In the genomic region with DNA sequence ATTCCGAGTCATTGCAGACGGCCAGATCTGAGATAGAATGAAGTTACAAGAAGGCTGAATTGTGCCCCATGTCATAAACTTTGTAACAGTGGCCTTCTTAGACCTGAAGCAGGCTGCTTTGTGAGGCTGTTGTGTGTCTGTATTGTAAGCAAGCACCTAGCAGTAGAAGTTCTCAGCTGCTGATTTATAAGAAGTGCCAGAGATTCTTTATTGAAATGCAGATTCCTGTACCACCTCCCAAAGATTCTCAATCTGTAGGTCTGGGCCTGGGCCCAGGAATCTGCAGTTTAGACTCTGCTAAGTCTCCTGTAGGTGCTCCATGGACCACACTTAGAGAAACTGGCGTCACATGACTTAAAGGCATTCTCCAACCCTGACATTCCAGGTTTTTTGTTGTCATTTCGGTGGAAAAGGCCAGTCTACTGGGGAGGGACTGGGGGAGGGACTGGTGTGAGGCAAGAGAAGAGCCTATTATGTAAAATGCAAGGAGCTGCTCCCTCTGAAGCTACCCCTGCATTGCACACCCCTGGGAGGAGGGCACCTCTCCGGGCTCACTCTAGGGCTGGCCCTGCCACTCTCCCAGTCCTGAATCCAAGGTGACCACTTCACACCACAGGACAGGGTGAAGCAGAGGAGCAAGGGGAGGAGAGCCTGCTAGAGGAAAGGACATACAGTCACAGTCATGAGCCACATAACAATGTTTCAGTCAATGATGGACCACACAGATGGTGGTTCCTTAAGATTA, we compare ENCODE assay signal across 12 cellular contexts. TPM values are rescaled to one million over a fixed set of nuclear protein-coding genes. Genes with fewer than 3 reads are reported as not detected.
DNase-seq lines count a peak whose midpoint lies in the region; ATAC-seq, FAIRE-seq and TF ChIP-seq lines count a peak whose summit lies in the region.
"Had no signal": no experiment of that assay in that cellular context is flagged by ENCODE, and none has a peak within 500 bp of the region (broad histone marks: within the 10 kb centered on the region; RNA-seq: fewer than 3 reads in every experiment).

No MANE protein-coding gene starts in this region.

- peaks cover 12% of the 10 kb centered on the region for H3K4me1 Mint-ChIP-seq in activated naive CD8-positive, alpha-beta T cell treated with anti-CD3 and anti-CD28 coated beads, Interleukin-2, amount 10 ng/mL, durations not matched to agents 7 days and 5 days
- H3K4me1 Mint-ChIP-seq in activated naive CD8-positive, alpha-beta T cell treated with anti-CD3 and anti-CD28 coated beads for 36 hours, result peaks cover 19% of the 10 kb centered on the region
- H3K4me1 Mint-ChIP-seq in mesothelial cell of epicardium, result peaks cover 6% of the 10 kb centered on the region

- ATAC-seq in activated naive CD8-positive, alpha-beta T cell treated with anti-CD3 and anti-CD28 coated beads, Interleukin-2, amount 10 ng/mL, durations not matched to agents 7 days and 5 days (ENCODE audit: low read depth), result no peak
- peak; percentile 16 for ATAC-seq in body of pancreas
- ATAC-seq in GM19035 (IDR thresholded peaks at IDR 0.05; ENCODE audit: unreplicated experiment), result no peak
- no peak for ATAC-seq in GM18520 (IDR thresholded peaks at IDR 0.05; ENCODE audit: unreplicated experiment)

- intact Hi-C loops in body of pancreas (cut with DNase I) (loop anchor here (10.0 kb wide), 1 partner anchor 279 kb away; the partner anchor contains the start of gene NEK5), posterior cingulate gyrus (cut with DNase I) (loop anchor here (5.0 kb wide), 1 partner anchor 282 kb away; the partner anchor contains the start of gene NEK5)

- TF ChIP-seq CTCF in body of pancreas (IDR thresholded peaks at IDR 0.05) (no peak), mesothelial cell of epicardium (IDR thresholded peaks at IDR 0.05; ENCODE audit: unreplicated experiment) (no peak)

- 33 to 38% methylated on average over 5 of the region's 5 CpGs for WGBS in body of pancreas, 2 donors

- no peak overlapping the region for H3K27ac ChIP-seq in body of pancreas
- H3K27ac ChIP-seq: left ventricle myocardium inferior, testis had no signal

- H3K27me3 ChIP-seq in body of pancreas, result no peaks in the 10 kb centered on the region
- H3K27me3 ChIP-seq: testis had no signal

- H3K4me1 ChIP-seq in body of pancreas, result peaks cover 10% of the 10 kb centered on the region
- H3K4me1 ChIP-seq: testis had no signal

- POLR2A ChIA-PET in activated naive CD8-positive, alpha-beta T cell treated with anti-CD3 and anti-CD28 coated beads, Interleukin-2, amount 10 ng/mL, durations not matched to agents 7 days and 5 days (lab: Charles Lee), result no interaction called here

- TF ChIP-seq POLR2A in body of pancreas (IDR thresholded peaks at IDR 0.05), result no peak

- H3K4me3 ChIP-seq in body of pancreas, result no peak overlapping the region
- H3K4me3 ChIP-seq: left ventricle myocardium inferior had no signal

- peak overlapping the region; percentile 77 for H3K4me3 Mint-ChIP-seq in activated naive CD8-positive, alpha-beta T cell treated with anti-CD3 and anti-CD28 coated beads, Interleukin-2, amount 10 ng/mL, durations not matched to agents 7 days and 5 days
- no peak overlapping the region for H3K4me3 Mint-ChIP-seq in activated naive CD8-positive, alpha-beta T cell treated with anti-CD3 and anti-CD28 coated beads for 36 hours
- peak overlapping the region; percentile 57 for H3K4me3 Mint-ChIP-seq in mesothelial cell of epicardium

- no peak for FAIRE-seq in HTR-8/SVneo (lab: Jason Lieb, UNC)
- FAIRE-seq: TTC549 had no signal

- peaks cover 11% of the 10 kb centered on the region for H3K27me3 Mint-ChIP-seq in activated naive CD8-positive, alpha-beta T cell treated with anti-CD3 and anti-CD28 coated beads, Interleukin-2, amount 10 ng/mL, durations not matched to agents 7 days and 5 days
- peaks cover 9% of the 10 kb centered on the region for H3K27me3 Mint-ChIP-seq in activated naive CD8-positive, alpha-beta T cell treated with anti-CD3 and anti-CD28 coated beads for 36 hours
- H3K27me3 Mint-ChIP-seq in mesothelial cell of epicardium (ENCODE audit: low read depth), result peaks cover 1% of the 10 kb centered on the region

- H3K27ac Mint-ChIP-seq in activated naive CD8-positive, alpha-beta T cell treated with anti-CD3 and anti-CD28 coated beads, Interleukin-2, amount 10 ng/mL, durations not matched to agents 7 days and 5 days, result no peak overlapping the region
- H3K27ac Mint-ChIP-seq in activated naive CD8-positive, alpha-beta T cell treated with anti-CD3 and anti-CD28 coated beads for 36 hours, result no peak overlapping the region
- H3K27ac Mint-ChIP-seq in mesothelial cell of epicardium, result no peak overlapping the region

- H3K36me3 Mint-ChIP-seq in activated naive CD8-positive, alpha-beta T cell treated with anti-CD3 and anti-CD28 coated beads, Interleukin-2, amount 10 ng/mL, durations not matched to agents 7 days and 5 days, result no peaks in the 10 kb centered on the region
- no peaks in the 10 kb centered on the region for H3K36me3 Mint-ChIP-seq in activated naive CD8-positive, alpha-beta T cell treated with anti-CD3 and anti-CD28 coated beads for 36 hours
- H3K36me3 Mint-ChIP-seq in mesothelial cell of epicardium, result no peaks in the 10 kb centered on the region

- no peaks in the 10 kb centered on the region for H3K9me3 Mint-ChIP-seq in activated naive CD8-positive, alpha-beta T cell treated with anti-CD3 and anti-CD28 coated beads, Interleukin-2, amount 10 ng/mL, durations not matched to agents 7 days and 5 days
- no peaks in the 10 kb centered on the region for H3K9me3 Mint-ChIP-seq in activated naive CD8-positive, alpha-beta T cell treated with anti-CD3 and anti-CD28 coated beads for 36 hours
- H3K9me3 Mint-ChIP-seq in mesothelial cell of epicardium, result peaks cover 9% of the 10 kb centered on the region

- H3K36me3 ChIP-seq in body of pancreas (replicated peaks in 1 of 2; ENCODE audit: insufficient read depth in 1 of 2, low read depth in 2 of 2), result no peaks in the 10 kb centered on the region
- H3K36me3 ChIP-seq: left ventricle myocardium inferior had no signal

- no peak for DNase-seq in activated naive CD8-positive, alpha-beta T cell treated with anti-CD3 and anti-CD28 coated beads, Interleukin-2, amount 10 ng/mL, durations not matched to agents 7 days and 5 days
- no peak for DNase-seq in activated naive CD8-positive, alpha-beta T cell treated with anti-CD3 and anti-CD28 coated beads for 36 hours
- DNase-seq in body of pancreas (no peak), mesothelial cell of epicardium (ENCODE audit: low spot score in 2 of 2, unreplicated experiment in 2 of 2) (no peak), posterior cingulate gyrus (no peak), HTR-8/SVneo (ENCODE audit: insufficient read length, low spot score) (no peak)

- no peaks in the 10 kb centered on the region for H3K9me3 ChIP-seq in body of pancreas
- H3K9me3 ChIP-seq: left ventricle myocardium inferior, testis had no signal

RNA-seq across cellular contexts. Expression of gene TMEM272, which starts 0.8 kb away (rescaled TPM):
- 1 to 10 TPM in 1 of 2 experiments, under 1 TPM in 1; 1.00 to 1.9 TPM for total RNA-seq in activated naive CD8-positive, alpha-beta T cell treated with anti-CD3 and anti-CD28 coated beads, Interleukin-2, amount 10 ng/mL, durations not matched to agents 7 days and 5 days
- 1 to 10 TPM; 1.5 to 1.6 TPM for total RNA-seq in activated naive CD8-positive, alpha-beta T cell treated with anti-CD3 and anti-CD28 coated beads for 36 hours
- total RNA-seq in body of pancreas (not detected), mesothelial cell of epicardium (2.2 to 2.9 TPM (median 2.9 TPM) in 3 replicates)

RNA-seq across cellular contexts. Expression of gene CCDC70, which starts 16.0 kb away (rescaled TPM):
- not detected for total RNA-seq in activated naive CD8-positive, alpha-beta T cell treated with anti-CD3 and anti-CD28 coated beads, Interleukin-2, amount 10 ng/mL, durations not matched to agents 7 days and 5 days
- under 1 TPM; 0.19 to 0.56 TPM for total RNA-seq in activated naive CD8-positive, alpha-beta T cell treated with anti-CD3 and anti-CD28 coated beads for 36 hours
- not detected for total RNA-seq in body of pancreas
- total RNA-seq in mesothelial cell of epicardium, result not detected in 3 replicates
- total RNA-seq: left ventricle myocardium inferior, Right ventricle myocardium inferior had no signal

RNA-seq across cellular contexts. Expression of gene DHRS12, which starts 41.8 kb away (rescaled TPM):
- total RNA-seq in activated naive CD8-positive, alpha-beta T cell treated with anti-CD3 and anti-CD28 coated beads, Interleukin-2, amount 10 ng/mL, durations not matched to agents 7 days and 5 days, result 10 to 100 TPM; 12.6 to 13.1 TPM
- total RNA-seq in activated naive CD8-positive, alpha-beta T cell treated with anti-CD3 and anti-CD28 coated beads for 36 hours, result 1 to 10 TPM; 9.7 to 9.9 TPM
- total RNA-seq in body of pancreas (10 to 100 TPM in 1 of 2 donors, 1 to 10 TPM in 1; 4.0 to 38.7 TPM), mesothelial cell of epicardium (14.4 to 17.3 TPM (median 16.0 TPM) in 3 replicates)
